Comparison of ENCODE assay signal across 33 cellular contexts in genomic region chr5:133899506-133899905, GRCh38.
"Had no signal": no experiment of that assay in that cellular context is flagged by ENCODE, and none has a peak within 500 bp of the region (broad histone marks: within the 10 kb centered on the region; RNA-seq: fewer than 3 reads in every experiment).

No MANE protein-coding gene starts in this region.

- H3K27me3 Mint-ChIP-seq: activated B cell treated with CpG ODN at 0.5 μM for 24 hours; activated CD4-positive, alpha-beta memory T cell treated with anti-CD3 and anti-CD28 coated beads for 36 hours; activated CD4-positive, alpha-beta T cell treated with anti-CD3 and anti-CD28 coated beads, Interleukin-2, amount 10 ng/mL, durations not matched to agents 24 days and 14 days; activated naive CD8-positive, alpha-beta T cell; activated T-cell treated with anti-CD3 and anti-CD28 coated beads, Interleukin-2, amount 50 U/mL, for 24 hours; central memory CD8-positive, alpha-beta T cell; dendritic cell treated with granulocyte-macrophage colony-stimulating factor and Interleukin-4, amounts not matched to agents 40 ng/mL and 50 ng/mL, for 4 days had no signal

- H3K27me3 ChIP-seq: brain microvascular endothelial cell, dorsolateral prefrontal cortex, heart left ventricle had no signal

- H3K36me3 ChIP-seq: brain microvascular endothelial cell, heart left ventricle, WERI-Rb-1 had no signal

- H3K36me3 Mint-ChIP-seq: activated CD4-positive, alpha-beta memory T cell treated with anti-CD3 and anti-CD28 coated beads for 36 hours; activated naive CD8-positive, alpha-beta T cell had no signal

- ATAC-seq: activated CD4-positive, CD25-positive, alpha-beta regulatory T cell treated with anti-CD3 and anti-CD28 coated beads, Interleukin-2, amount 50 U/mL, for 24 hours; activated T-cell treated with anti-CD3 and anti-CD28 coated beads, Interleukin-2, amount 50 U/mL, for 72 hours; esophagus mucosa; heart left ventricle; T-helper 17 cell had no signal

- H3K4me1 Mint-ChIP-seq: activated CD4-positive, alpha-beta T cell treated with anti-CD3 and anti-CD28 coated beads, Interleukin-2, amount 10 ng/mL, durations not matched to agents 24 days and 14 days; central memory CD8-positive, alpha-beta T cell; T-helper 17 cell had no signal

- H3K4me3 Mint-ChIP-seq: activated B cell treated with CpG ODN at 0.5 μM for 24 hours; activated CD4-positive, alpha-beta memory T cell treated with anti-CD3 and anti-CD28 coated beads for 36 hours; activated CD4-positive, alpha-beta T cell treated with anti-CD3 and anti-CD28 coated beads, Interleukin-2, amount 10 ng/mL, durations not matched to agents 24 days and 14 days; activated naive CD8-positive, alpha-beta T cell; activated T-cell treated with anti-CD3 and anti-CD28 coated beads, Interleukin-2, amount 50 U/mL, for 24 hours; activated T-cell treated with anti-CD3 and anti-CD28 coated beads, Interleukin-2, amount 50 U/mL, for 72 hours; central memory CD8-positive, alpha-beta T cell; dendritic cell treated with granulocyte-macrophage colony-stimulating factor and Interleukin-4, amounts not matched to agents 40 ng/mL and 50 ng/mL, for 4 days; endodermal cell; T-helper 17 cell; T-helper 2 cell treated with Interferon-gamma antibody and Interleukin-4, amounts not matched to agents 5 μg/mL and 100 μg/mL, for 36 hours had no signal

- H3K27ac ChIP-seq: brain microvascular endothelial cell, coronary artery, dorsolateral prefrontal cortex, heart left ventricle, WERI-Rb-1 had no signal

- FAIRE-seq: astrocyte, frontal cortex had no signal

- H3K9me3 ChIP-seq: heart left ventricle had no signal

- DNase-seq: activated B cell treated with CpG ODN at 0.5 μM for 24 hours; activated CD4-positive, alpha-beta memory T cell treated with anti-CD3 and anti-CD28 coated beads for 36 hours; activated CD4-positive, alpha-beta T cell treated with anti-CD3 and anti-CD28 coated beads, Interleukin-2, amount 10 ng/mL, durations not matched to agents 24 days and 14 days; activated CD8-positive, alpha-beta memory T cell treated with anti-CD3 and anti-CD28 coated beads, Interleukin-2, amount 50 U/mL, for 48 hours; activated effector memory CD4-positive, alpha-beta T cell treated with Interleukin-2 at 50 U/mL for 16 hours; activated gamma-delta T cell treated with Interleukin-2 at 50 U/mL for 16 hours; activated naive CD4-positive, alpha-beta T cell treated with anti-CD3 and anti-CD28 coated beads, Interleukin-2, amount 50 U/mL, for 16 hours; activated naive CD4-positive, alpha-beta T cell treated with Interleukin-2 at 50 U/mL for 16 hours; activated T-cell treated with anti-CD3 and anti-CD28 coated beads for 4 hours; activated T-cell treated with anti-CD3 and anti-CD28 coated beads, Interleukin-2, amount 50 U/mL, for 24 hours; activated T-cell treated with anti-CD3 and anti-CD28 coated beads, Interleukin-2, amount 50 U/mL, for 72 hours; amniotic stem cell; anterior cingulate cortex; brain microvascular endothelial cell; dorsolateral prefrontal cortex; effector memory CD4-positive, alpha-beta T cell; endodermal cell; foreskin fibroblast; glutamatergic neuron; heart left ventricle; T-helper 1 cell; T-helper 17 cell; T1000; WERI-Rb-1 had no signal

- H3K9me3 Mint-ChIP-seq: activated B cell treated with CpG ODN at 0.5 μM for 24 hours; activated CD4-positive, alpha-beta memory T cell treated with anti-CD3 and anti-CD28 coated beads for 36 hours; activated CD4-positive, alpha-beta T cell treated with anti-CD3 and anti-CD28 coated beads, Interleukin-2, amount 10 ng/mL, durations not matched to agents 24 days and 14 days; activated T-cell treated with anti-CD3 and anti-CD28 coated beads, Interleukin-2, amount 50 U/mL, for 24 hours; activated T-cell treated with anti-CD3 and anti-CD28 coated beads, Interleukin-2, amount 50 U/mL, for 72 hours; central memory CD8-positive, alpha-beta T cell; dendritic cell treated with granulocyte-macrophage colony-stimulating factor and Interleukin-4, amounts not matched to agents 40 ng/mL and 50 ng/mL, for 4 days; endodermal cell; T-helper 2 cell treated with Interferon-gamma antibody and Interleukin-4, amounts not matched to agents 5 μg/mL and 100 μg/mL, for 36 hours had no signal

- H3K27ac Mint-ChIP-seq: activated B cell treated with CpG ODN at 0.5 μM for 24 hours; activated CD4-positive, alpha-beta memory T cell treated with anti-CD3 and anti-CD28 coated beads for 36 hours; activated CD4-positive, alpha-beta T cell treated with anti-CD3 and anti-CD28 coated beads, Interleukin-2, amount 10 ng/mL, durations not matched to agents 24 days and 14 days; activated naive CD8-positive, alpha-beta T cell; activated T-cell treated with anti-CD3 and anti-CD28 coated beads, Interleukin-2, amount 50 U/mL, for 24 hours; activated T-cell treated with anti-CD3 and anti-CD28 coated beads, Interleukin-2, amount 50 U/mL, for 72 hours; dendritic cell treated with granulocyte-macrophage colony-stimulating factor and Interleukin-4, amounts not matched to agents 40 ng/mL and 50 ng/mL, for 4 days; endodermal cell; T-helper 17 cell; T-helper 2 cell treated with Interferon-gamma antibody and Interleukin-4, amounts not matched to agents 5 μg/mL and 100 μg/mL, for 36 hours had no signal

- H3K4me3 ChIP-seq: coronary artery, dorsolateral prefrontal cortex, heart left ventricle had no signal
